ENCODE assay signal across 1 cellular context in genomic region chr3:48624767-48625166, GRCh38.
TF ChIP-seq lines count a peak whose summit lies in the region.

No MANE protein-coding gene starts in this region.

TF ChIP-seq in HEK293T, 16 proteins besides CTCF, POLR2A, EP300 and RAD21:
- TF ChIP-seq BHLHE40 (IDR thresholded peaks at IDR 0.05; ENCODE audit: borderline replicate concordance): no peak
- no peak for TF ChIP-seq FOXK2 (IDR thresholded peaks at IDR 0.05)
- no peak for TF ChIP-seq ZNF384 (IDR thresholded peaks at IDR 0.05)
- TF ChIP-seq SUZ12 (IDR thresholded peaks at IDR 0.05): no peak
- TF ChIP-seq NFRKB (IDR thresholded peaks at IDR 0.05): no peak
- TF ChIP-seq ELF4 (IDR thresholded peaks at IDR 0.05): no peak
- TF ChIP-seq L3MBTL2 (conservative IDR thresholded peaks at IDR 0.05): no peak
- TF ChIP-seq, protein P1, sequence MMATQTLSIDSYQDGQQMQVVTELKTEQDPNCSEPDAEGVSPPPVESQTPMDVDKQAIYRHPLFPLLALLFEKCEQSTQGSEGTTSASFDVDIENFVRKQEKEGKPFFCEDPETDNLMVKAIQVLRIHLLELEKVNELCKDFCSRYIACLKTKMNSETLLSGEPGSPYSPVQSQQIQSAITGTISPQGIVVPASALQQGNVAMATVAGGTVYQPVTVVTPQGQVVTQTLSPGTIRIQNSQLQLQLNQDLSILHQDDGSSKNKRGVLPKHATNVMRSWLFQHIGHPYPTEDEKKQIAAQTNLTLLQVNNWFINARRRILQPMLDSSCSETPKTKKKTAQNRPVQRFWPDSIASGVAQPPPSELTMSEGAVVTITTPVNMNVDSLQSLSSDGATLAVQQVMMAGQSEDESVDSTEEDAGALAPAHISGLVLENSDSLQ (IDR thresholded peaks at IDR 0.05): no peak
- TF ChIP-seq SP1 (IDR thresholded peaks at IDR 0.05): no peak
- TF ChIP-seq CTBP1 (IDR thresholded peaks at IDR 0.05; ENCODE audit: borderline replicate concordance): no peak
